1 cellular context compared by ENCODE assay signal in the genomic region with DNA sequence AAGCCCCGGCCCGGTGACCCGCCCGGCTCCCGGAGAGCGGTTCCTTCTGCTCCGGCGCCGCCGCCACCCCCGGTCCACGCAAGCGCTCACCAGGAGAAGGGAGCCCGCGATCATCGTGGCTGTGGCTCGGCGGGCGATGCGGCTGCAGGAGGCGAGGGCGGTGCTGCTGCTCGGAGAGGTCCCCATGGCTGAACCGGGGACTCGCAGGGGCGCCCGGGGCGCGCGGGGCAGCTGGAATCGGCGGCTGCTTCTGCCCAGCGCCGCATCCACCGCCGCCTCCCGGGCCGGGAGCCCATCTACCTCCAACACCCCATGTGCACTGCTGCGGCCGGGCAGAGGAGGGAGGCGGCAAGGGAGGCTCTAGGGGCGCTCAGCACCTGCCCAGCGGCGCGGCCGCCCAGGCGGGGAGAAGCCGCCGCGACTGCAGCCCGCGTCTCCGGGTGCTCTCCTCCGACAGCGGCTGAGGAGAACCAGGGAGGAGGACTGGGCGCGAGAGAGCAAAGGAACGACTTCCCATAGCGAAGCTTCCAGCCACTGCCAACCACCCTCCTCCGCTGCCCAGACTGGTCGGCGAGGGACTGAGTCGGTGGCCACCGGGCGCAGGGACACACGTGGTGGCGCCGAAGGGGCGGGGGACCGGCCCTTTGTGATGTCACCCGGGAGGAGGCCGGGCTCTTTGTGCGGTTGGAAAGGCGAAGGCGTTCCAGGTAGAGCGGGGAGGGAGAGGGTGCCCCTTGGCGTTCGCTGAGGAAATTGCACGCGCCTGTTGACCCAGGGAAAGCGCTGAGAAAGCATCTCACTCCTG.
TF ChIP-seq lines count a peak whose summit lies in the region.

A gene with protein sequence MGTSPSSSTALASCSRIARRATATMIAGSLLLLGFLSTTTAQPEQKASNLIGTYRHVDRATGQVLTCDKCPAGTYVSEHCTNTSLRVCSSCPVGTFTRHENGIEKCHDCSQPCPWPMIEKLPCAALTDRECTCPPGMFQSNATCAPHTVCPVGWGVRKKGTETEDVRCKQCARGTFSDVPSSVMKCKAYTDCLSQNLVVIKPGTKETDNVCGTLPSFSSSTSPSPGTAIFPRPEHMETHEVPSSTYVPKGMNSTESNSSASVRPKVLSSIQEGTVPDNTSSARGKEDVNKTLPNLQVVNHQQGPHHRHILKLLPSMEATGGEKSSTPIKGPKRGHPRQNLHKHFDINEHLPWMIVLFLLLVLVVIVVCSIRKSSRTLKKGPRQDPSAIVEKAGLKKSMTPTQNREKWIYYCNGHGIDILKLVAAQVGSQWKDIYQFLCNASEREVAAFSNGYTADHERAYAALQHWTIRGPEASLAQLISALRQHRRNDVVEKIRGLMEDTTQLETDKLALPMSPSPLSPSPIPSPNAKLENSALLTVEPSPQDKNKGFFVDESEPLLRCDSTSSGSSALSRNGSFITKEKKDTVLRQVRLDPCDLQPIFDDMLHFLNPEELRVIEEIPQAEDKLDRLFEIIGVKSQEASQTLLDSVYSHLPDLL (minus strand): TSS at position 580 of the 805 bp plus-strand sequence. CDS start 394 bp downstream, at position 186.

TF ChIP-seq in GM12878, 131 proteins besides CTCF, POLR2A, EP300 and RAD21 (continued from another document):
- TF ChIP-seq, protein P1, sequence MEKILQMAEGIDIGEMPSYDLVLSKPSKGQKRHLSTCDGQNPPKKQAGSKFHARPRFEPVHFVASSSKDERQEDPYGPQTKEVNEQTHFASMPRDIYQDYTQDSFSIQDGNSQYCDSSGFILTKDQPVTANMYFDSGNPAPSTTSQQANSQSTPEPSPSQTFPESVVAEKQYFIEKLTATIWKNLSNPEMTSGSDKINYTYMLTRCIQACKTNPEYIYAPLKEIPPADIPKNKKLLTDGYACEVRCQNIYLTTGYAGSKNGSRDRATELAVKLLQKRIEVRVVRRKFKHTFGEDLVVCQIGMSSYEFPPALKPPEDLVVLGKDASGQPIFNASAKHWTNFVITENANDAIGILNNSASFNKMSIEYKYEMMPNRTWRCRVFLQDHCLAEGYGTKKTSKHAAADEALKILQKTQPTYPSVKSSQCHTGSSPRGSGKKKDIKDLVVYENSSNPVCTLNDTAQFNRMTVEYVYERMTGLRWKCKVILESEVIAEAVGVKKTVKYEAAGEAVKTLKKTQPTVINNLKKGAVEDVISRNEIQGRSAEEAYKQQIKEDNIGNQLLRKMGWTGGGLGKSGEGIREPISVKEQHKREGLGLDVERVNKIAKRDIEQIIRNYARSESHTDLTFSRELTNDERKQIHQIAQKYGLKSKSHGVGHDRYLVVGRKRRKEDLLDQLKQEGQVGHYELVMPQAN (conservative IDR thresholded peaks at IDR 0.05) = peak; percentile 75
- TF ChIP-seq KLF5 (IDR thresholded peaks at IDR 0.05; ENCODE audit: partially characterized antibody) (peak; percentile 24), HCFC1 (IDR thresholded peaks at IDR 0.05; ENCODE audit: low read length) (no peak), GATAD2B (conservative IDR thresholded peaks at IDR 0.05; ENCODE audit: low read depth) (0 out of 2 replicates have a peak, but pooled peaks have one; percentile 15), SMC3 (IDR thresholded peaks at IDR 0.05; ENCODE audit: borderline replicate concordance, low read length) (peak; percentile 96), ATF7 (IDR thresholded peaks at IDR 0.05; ENCODE audit: low read depth) (peak; percentile 69), NR2C2 (IDR thresholded peaks at IDR 0.05; ENCODE audit: borderline replicate concordance, control insufficient read depth, insufficient read length, low read depth) (no peak), IKZF1 (conservative IDR thresholded peaks at IDR 0.05) (peak; percentile 53; the same call in 1 of the 2 replicates), SRF (IDR thresholded peaks at IDR 0.05; ENCODE audit: low read depth in 2 of 2, low read length in 2 of 2) (0 out of 4 replicates have a peak, but pooled peaks of 1 of the 2 experiments have one; percentile 38), SUPT20H (IDR thresholded peaks at IDR 0.05; ENCODE audit: borderline replicate concordance, control insufficient read depth, low read depth, low read length) (no peak), TCF12 (IDR thresholded peaks at IDR 0.05; ENCODE audit: low read depth, low read length) (peak; percentile 50; the same call in 1 of the 2 replicates), CREM (IDR thresholded peaks at IDR 0.05; ENCODE audit: low read depth) (peak; percentile 63; the same call in 1 of the 2 replicates), POLR2AphosphoS2 (IDR thresholded peaks at IDR 0.05; ENCODE audit: low read depth, low read length) (no peak), MEF2A (IDR thresholded peaks at IDR 0.05; ENCODE audit: insufficient read depth, low read depth, low read length) (no peak), EED (IDR thresholded peaks at IDR 0.05; ENCODE audit: low read depth) (peak; percentile 62; the same call in 1 of the 2 replicates), HDAC6 (IDR thresholded peaks at IDR 0.05; ENCODE audit: unreplicated experiment) (peak; percentile 27), TCF3 (IDR thresholded peaks at IDR 0.05; ENCODE audit: borderline replicate concordance, insufficient read depth, low read depth, low read length) (no peak), MXI1 (IDR thresholded peaks at IDR 0.05; ENCODE audit: low read depth, low read length) (peak; percentile 71)
- TF ChIP-seq, protein P2, sequence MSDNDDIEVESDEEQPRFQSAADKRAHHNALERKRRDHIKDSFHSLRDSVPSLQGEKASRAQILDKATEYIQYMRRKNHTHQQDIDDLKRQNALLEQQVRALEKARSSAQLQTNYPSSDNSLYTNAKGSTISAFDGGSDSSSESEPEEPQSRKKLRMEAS (IDR thresholded peaks at IDR 0.05; ENCODE audit: low read depth, low read length) = peak; percentile 67
